12 cellular contexts compared by ENCODE assay signal in the genomic region with DNA sequence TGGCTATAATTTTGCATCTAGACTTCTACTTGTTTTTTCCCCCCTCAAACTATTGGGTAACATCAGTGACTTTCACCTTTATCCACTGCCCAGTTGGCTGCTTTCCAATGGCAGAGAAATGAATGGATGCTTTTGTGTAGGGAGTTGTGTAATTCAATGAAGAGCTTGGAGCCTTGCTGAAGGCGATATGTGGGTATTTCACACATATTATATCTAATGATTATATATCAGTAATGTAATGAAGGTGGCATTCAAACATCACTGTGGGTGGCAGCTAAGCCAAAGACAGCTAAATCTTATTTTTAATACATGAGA.
A peak's percentile ranks its signal among the peaks of the same experiment; 100 is the strongest.
DNase-seq lines count a peak whose midpoint lies in the region; ATAC-seq and TF ChIP-seq lines count a peak whose summit lies in the region.
"Had no signal": no experiment of that assay in that cellular context is flagged by ENCODE, and none has a peak within 500 bp of the region (broad histone marks: within the 10 kb centered on the region; RNA-seq: fewer than 3 reads in every experiment).

No MANE protein-coding gene starts in this region.

- H3K4me1 Mint-ChIP-seq in MCF 10A (ENCODE audit: insufficient read depth, unreplicated experiment) (peaks cover 18% of the 10 kb centered on the region), mesothelial cell of epicardium (peaks cover 17% of the 10 kb centered on the region)
- H3K4me1 Mint-ChIP-seq: stimulated activated memory B cell treated with anti-CD40 and anti-IgM and Interleukin-4, amounts not matched to agents 10 μg/mL and 1 μg/mL and 100 μg/mL, for 72 hours had no signal

- H3K27me3 Mint-ChIP-seq in MCF 10A (ENCODE audit: insufficient read depth, unreplicated experiment) (no peaks in the 10 kb centered on the region), mesothelial cell of epicardium (ENCODE audit: low read depth) (no peaks in the 10 kb centered on the region)
- H3K27me3 Mint-ChIP-seq: stimulated activated memory B cell treated with anti-CD40 and anti-IgM and Interleukin-4, amounts not matched to agents 10 μg/mL and 1 μg/mL and 100 μg/mL, for 72 hours had no signal

- H3K27ac Mint-ChIP-seq in MCF 10A (ENCODE audit: low read depth, unreplicated experiment) = peak overlapping the region; percentile 53
- no peak overlapping the region for H3K27ac Mint-ChIP-seq in mesothelial cell of epicardium
- H3K27ac Mint-ChIP-seq: activated CD8-positive, alpha-beta T cell treated with anti-CD3 and anti-CD28 coated beads, Interleukin-2, amount 10 ng/mL, durations not matched to agents 7 days and 5 days; stimulated activated memory B cell treated with anti-CD40 and anti-IgM and Interleukin-4, amounts not matched to agents 10 μg/mL and 1 μg/mL and 100 μg/mL, for 72 hours had no signal

- H3K4me3 Mint-ChIP-seq in MCF 10A (ENCODE audit: unreplicated experiment) = no peak overlapping the region
- no peak overlapping the region for H3K4me3 Mint-ChIP-seq in mesothelial cell of epicardium
- H3K4me3 Mint-ChIP-seq: activated CD8-positive, alpha-beta T cell treated with anti-CD3 and anti-CD28 coated beads, Interleukin-2, amount 10 ng/mL, durations not matched to agents 7 days and 5 days; stimulated activated memory B cell treated with anti-CD40 and anti-IgM and Interleukin-4, amounts not matched to agents 10 μg/mL and 1 μg/mL and 100 μg/mL, for 72 hours had no signal

- H3K9me3 Mint-ChIP-seq in MCF 10A (ENCODE audit: unreplicated experiment) (no peaks in the 10 kb centered on the region), mesothelial cell of epicardium (no peaks in the 10 kb centered on the region)
- H3K9me3 Mint-ChIP-seq: stimulated activated memory B cell treated with anti-CD40 and anti-IgM and Interleukin-4, amounts not matched to agents 10 μg/mL and 1 μg/mL and 100 μg/mL, for 72 hours had no signal

- POLR2A ChIA-PET in MCF 10A (lab: Yijun Ruan, JAX) = interaction anchor here (0.7 to 1.9 kb wide), 6 partner anchors 19 to 1659 kb away, joined by 3 to 11 read pairs (median 4); no protein-coding TSS in a partner anchor

- peak; percentile 28 for DNase-seq in NCI-H2196 (lab: John Stamatoyannopoulos, UW; ENCODE audit: unreplicated experiment)
- DNase-seq in NCI-H2196 treated with DMSO at 0.1 percent for 48 hours (lab: John Stamatoyannopoulos, UW; ENCODE audit: unreplicated experiment) = no peak
- peak; percentile 99 for DNase-seq in MCF 10A (ENCODE audit: unreplicated experiment)
- DNase-seq in right atrium auricular region (ENCODE audit: low spot score) = peak; percentile 75
- DNase-seq in superior temporal gyrus (ENCODE audit: extremely low spot score) = peak; percentile 50
- no peak for DNase-seq in NCI-H2171 treated with DMSO at 0.1 percent for 48 hours (lab: John Stamatoyannopoulos, UW)
- DNase-seq in mesothelial cell of epicardium (ENCODE audit: low spot score in 2 of 2, unreplicated experiment in 2 of 2) = no peak
- DNase-seq: activated CD8-positive, alpha-beta T cell treated with anti-CD3 and anti-CD28 coated beads, Interleukin-2, amount 10 ng/mL, durations not matched to agents 7 days and 5 days; GF-D8; NCI-H1436 had no signal

- peak overlapping the region in 1 of 2 donors; percentile 41 for H3K27ac ChIP-seq in right atrium auricular region

- TF ChIP-seq CTCF in MCF 10A (IDR thresholded peaks at IDR 0.05; ENCODE audit: unreplicated experiment) (no peak), right atrium auricular region (IDR thresholded peaks at IDR 0.05) (no peak), mesothelial cell of epicardium (IDR thresholded peaks at IDR 0.05; ENCODE audit: unreplicated experiment) (no peak)

- no peaks in the 10 kb centered on the region for H3K36me3 Mint-ChIP-seq in MCF 10A (ENCODE audit: insufficient read depth, unreplicated experiment)
- no peaks in the 10 kb centered on the region for H3K36me3 Mint-ChIP-seq in mesothelial cell of epicardium
- H3K36me3 Mint-ChIP-seq: stimulated activated memory B cell treated with anti-CD40 and anti-IgM and Interleukin-4, amounts not matched to agents 10 μg/mL and 1 μg/mL and 100 μg/mL, for 72 hours had no signal

- H3K27me3 ChIP-seq in right atrium auricular region = no peaks in the 10 kb centered on the region

- H3K36me3 ChIP-seq in right atrium auricular region = no peaks in the 10 kb centered on the region

- no TSS peak for BruUV-seq in MCF 10A (replicated peaks; lab: Mats Ljungman, UMichigan)

- intact Hi-C loops in MCF 10A (cut with micrococcal nuclease) = no loop called here

- CTCF ChIA-PET in MCF 10A (lab: Yijun Ruan, JAX) = no interaction called here

- H3K4me1 ChIP-seq in right atrium auricular region = peaks cover 0 to 4% of the 10 kb centered on the region in 2 donors

- no peak overlapping the region for H3K4me3 ChIP-seq in right atrium auricular region

- ATAC-seq in HG03442 (IDR thresholded peaks at IDR 0.05; ENCODE audit: unreplicated experiment) = no peak
- ATAC-seq: activated CD8-positive, alpha-beta T cell treated with anti-CD3 and anti-CD28 coated beads, Interleukin-2, amount 10 ng/mL, durations not matched to agents 7 days and 5 days; stimulated activated memory B cell treated with anti-CD40 and anti-IgM and Interleukin-4, amounts not matched to agents 10 μg/mL and 1 μg/mL and 100 μg/mL, for 72 hours had no signal

- H3K9me3 ChIP-seq in right atrium auricular region = no peaks in the 10 kb centered on the region

Comparison
In these comparisons a context has a peak if more than half of its experiments do, and no peak if none do; other contexts are left out.
1. DNase-seq: peak in NCI-H2196 (single experiment), MCF 10A (single experiment), right atrium auricular region (single experiment) and superior temporal gyrus (single experiment); none in NCI-H2196 treated with DMSO at 0.1 percent for 48 hours (single experiment), NCI-H2171 treated with DMSO at 0.1 percent for 48 hours (single experiment) and mesothelial cell of epicardium (0 of 2).